10 cellular contexts compared by ENCODE assay signal in genomic region chr19:48876035-48876981, GRCh38. TPM values are rescaled to one million over a fixed set of nuclear protein-coding genes. Genes with fewer than 3 reads are reported as not detected.
A peak's percentile ranks its signal among the peaks of the same experiment; 100 is the strongest.
DNase-seq lines count a peak whose midpoint lies in the region; ATAC-seq, FAIRE-seq and TF ChIP-seq lines count a peak whose summit lies in the region.
"Not testable (repeated sequence)": the region's sequence is repeated elsewhere in the genome, so short reads cannot be mapped to it uniquely, and the experiment has no call there.
"Had no signal": no experiment of that assay in that cellular context is flagged by ENCODE, and none has a peak within 500 bp of the region (broad histone marks: within the 10 kb centered on the region; RNA-seq: fewer than 3 reads in every experiment).

No MANE protein-coding gene starts in this region.

- peak overlapping the region; percentile 91 for H3K4me2 ChIP-seq in mammary epithelial cell (ENCODE audit: insufficient read depth, low read depth, low read length)

- H3K9me3 Mint-ChIP-seq in activated CD8-positive, alpha-beta T cell treated with anti-CD3 and anti-CD28 coated beads, Interleukin-2, amount 10 ng/mL, durations not matched to agents 7 days and 5 days (ENCODE audit: insufficient read depth); naive thymus-derived CD8-positive, alpha-beta T cell: not testable (repeated sequence)
- peaks cover 28% of the 10 kb centered on the region for H3K9me3 Mint-ChIP-seq in glutamatergic neuron (ENCODE audit: unreplicated experiment)

- H3K4me3 ChIP-seq in AG04450 (ENCODE audit: low read depth, low read length) (peak overlapping the region; percentile 99), mammary epithelial cell (replicated peaks in 1 of 3; ENCODE audit: insufficient read depth in 1 of 3, low read depth in 2 of 3, low read length in 3 of 3) (peak overlapping the region in 2 of 3 experiments; percentile 45 to 67)

- dilution Hi-C loops in mammary epithelial cell (cut with HindIII; ENCODE audit: low sequenced_read_pairs), result not testable (repeated sequence)

- in situ Hi-C loops in mammary epithelial cell (cut with MboI; ENCODE audit: low sequenced_read_pairs in 2 of 2), result not testable (repeated sequence)

- TSS peak; percentile 27 for BruUV-seq in mammary epithelial cell (replicated peaks; lab: Mats Ljungman, UMichigan)

- intact Hi-C loops in mammary epithelial cell (cut with micrococcal nuclease), result not testable (repeated sequence)

- POLR2A ChIA-PET in AG04450 (lab: Yijun Ruan, JAX), result interaction anchor here (0.6 to 4.9 kb wide), 7 partner anchors 19 to 106 kb away, joined by 3 to 83 read pairs (median 6); partner anchors contain the start of genes FTL and NUCB1
- POLR2A ChIA-PET in activated CD8-positive, alpha-beta T cell treated with anti-CD3 and anti-CD28 coated beads, Interleukin-2, amount 10 ng/mL, durations not matched to agents 7 days and 5 days (lab: Charles Lee), result interaction anchor here (1.1 to 5.7 kb wide), 6 partner anchors 20 to 117 kb away, joined by 3 to 74 read pairs (median 14); partner anchors contain the start of genes FTL, GYS1, NUCB1 and RUVBL2
- POLR2A ChIA-PET in naive thymus-derived CD8-positive, alpha-beta T cell (lab: Charles Lee), result interaction anchor here (2.0 to 2.4 kb wide), 3 partner anchors 21 to 78 kb away, joined by 9 to 10 read pairs (median 9); partner anchors contain the start of genes BAX and NUCB1

- not testable (repeated sequence) for ATAC-seq in activated CD8-positive, alpha-beta T cell treated with anti-CD3 and anti-CD28 coated beads, Interleukin-2, amount 10 ng/mL, durations not matched to agents 7 days and 5 days; naive thymus-derived CD8-positive, alpha-beta T cell

- not testable (repeated sequence) for H3K27me3 Mint-ChIP-seq in activated CD8-positive, alpha-beta T cell treated with anti-CD3 and anti-CD28 coated beads, Interleukin-2, amount 10 ng/mL, durations not matched to agents 7 days and 5 days (ENCODE audit: low read depth); naive thymus-derived CD8-positive, alpha-beta T cell
- H3K27me3 Mint-ChIP-seq in glutamatergic neuron (ENCODE audit: unreplicated experiment), result peaks cover 12% of the 10 kb centered on the region

- H3K27ac ChIP-seq in AG04450 (ENCODE audit: low read depth, low read length) (peak overlapping the region; percentile 100), mammary epithelial cell (ENCODE audit: insufficient read depth, low read depth, low read length) (peak overlapping the region; percentile 99)

- H3K9me3 ChIP-seq in AG04450 (ENCODE audit: control insufficient read depth, insufficient read depth, low read length); mammary epithelial cell (replicated peaks; ENCODE audit: insufficient read depth, low read length): not testable (repeated sequence)

- peaks cover 16% of the 10 kb centered on the region for H3K36me3 ChIP-seq in mammary epithelial cell (ENCODE audit: insufficient read depth, low read length)

- FAIRE-seq in GM19239 (lab: Jason Lieb, UNC), result peak; percentile 80

- H3K4me1 Mint-ChIP-seq in activated CD8-positive, alpha-beta T cell treated with anti-CD3 and anti-CD28 coated beads, Interleukin-2, amount 10 ng/mL, durations not matched to agents 7 days and 5 days (ENCODE audit: low read depth), result peaks cover 54% of the 10 kb centered on the region
- peaks cover 19% of the 10 kb centered on the region for H3K4me1 Mint-ChIP-seq in glutamatergic neuron (ENCODE audit: low read depth, unreplicated experiment)
- H3K4me1 Mint-ChIP-seq in naive thymus-derived CD8-positive, alpha-beta T cell, result peaks cover 29 to 48% (median 43%) of the 10 kb centered on the region in 4 donors

- H3K27ac Mint-ChIP-seq in activated CD8-positive, alpha-beta T cell treated with anti-CD3 and anti-CD28 coated beads, Interleukin-2, amount 10 ng/mL, durations not matched to agents 7 days and 5 days, result peak overlapping the region; percentile 98
- peak overlapping the region; percentile 79 for H3K27ac Mint-ChIP-seq in glutamatergic neuron (ENCODE audit: unreplicated experiment)
- H3K27ac Mint-ChIP-seq in naive thymus-derived CD8-positive, alpha-beta T cell, result peak overlapping the region; percentile 7 to 100 (median 99)

- H2AFZ ChIP-seq in mammary epithelial cell (ENCODE audit: low read depth, low read length), result not testable (repeated sequence)

- CTCF ChIA-PET in AG04450 (lab: Charles Lee), result interaction anchor here (0.6 to 2.7 kb wide), 3 partner anchors 34 to 117 kb away, joined by 3 to 9 read pairs (median 3); partner anchors contain the start of genes GYS1 and RUVBL2
- CTCF ChIA-PET in activated CD8-positive, alpha-beta T cell treated with anti-CD3 and anti-CD28 coated beads, Interleukin-2, amount 10 ng/mL, durations not matched to agents 7 days and 5 days (lab: Charles Lee), result interaction anchor here (0.6 to 2.3 kb wide), 3 partner anchors 94 to 616 kb away, joined by 3 to 7 read pairs (median 6); partner anchors contain the start of genes GYS1 and RUVBL2
- CTCF ChIA-PET in mammary epithelial cell (lab: Charles Lee; ENCODE audit: low non-redundant PET), result not testable (repeated sequence)

- H3K9ac ChIP-seq in mammary epithelial cell (ENCODE audit: insufficient read depth, low read length), result peak overlapping the region; percentile 59

- H3K79me2 ChIP-seq in mammary epithelial cell (ENCODE audit: insufficient read depth, low read length), result peaks cover 46% of the 10 kb centered on the region

- not testable (repeated sequence) for DNase-seq in AG04450 (ENCODE audit: low read depth, low spot score); GM19239 (ENCODE audit: insufficient read length, low spot score); glutamatergic neuron
- DNase-seq in RPMI7951 (ENCODE audit: low read depth) (peak; percentile 64), mammary epithelial cell (peak; percentile 32)
- peak; percentile 48 for DNase-seq in activated CD8-positive, alpha-beta T cell treated with anti-CD3 and anti-CD28 coated beads, Interleukin-2, amount 10 ng/mL, durations not matched to agents 7 days and 5 days
- DNase-seq in naive thymus-derived CD8-positive, alpha-beta T cell, result peak in 4 of 10 donors; percentile 22 to 74 (median 50)
- DNase-seq in stimulated activated CD8-positive, alpha-beta memory T cell treated with anti-CD3 and anti-CD28 coated beads, Interleukin-4, amount 100 ng/mL, for 48 hours, result peak; percentile 65

- H3K27me3 ChIP-seq in AG04450 (ENCODE audit: control insufficient read depth, insufficient read depth, low read length); mammary epithelial cell (ENCODE audit: insufficient read depth, low read length): not testable (repeated sequence)

- peaks cover 22% of the 10 kb centered on the region for H3K4me1 ChIP-seq in mammary epithelial cell (ENCODE audit: insufficient read depth, low read length)

- peak overlapping the region; percentile 99 for H3K4me3 Mint-ChIP-seq in activated CD8-positive, alpha-beta T cell treated with anti-CD3 and anti-CD28 coated beads, Interleukin-2, amount 10 ng/mL, durations not matched to agents 7 days and 5 days
- peak overlapping the region; percentile 99 for H3K4me3 Mint-ChIP-seq in glutamatergic neuron (ENCODE audit: unreplicated experiment)
- H3K4me3 Mint-ChIP-seq in naive thymus-derived CD8-positive, alpha-beta T cell, result peak overlapping the region in 9 of 10 donors; percentile 8 to 100 (median 64)

- WGBS in mammary epithelial cell (ENCODE audit: low coverage, missing lambda C conversion rate), result 85% methylated on average over 27 of the region's 30 CpGs

- TF ChIP-seq CTCF in AG04450 (IDR thresholded peaks at IDR 0.05; ENCODE audit: low read depth, low read length); mammary epithelial cell (conservative IDR thresholded peaks at IDR 0.05 in 1 of 2, IDR thresholded peaks at IDR 0.05 in 1 of 2; ENCODE audit: extremely low read depth in 1 of 2, insufficient read depth in 1 of 2, low read depth in 1 of 2, low read length in 2 of 2); glutamatergic neuron (IDR thresholded peaks at IDR 0.05; ENCODE audit: partially characterized antibody, unreplicated experiment): not testable (repeated sequence)

- H3K36me3 Mint-ChIP-seq in activated CD8-positive, alpha-beta T cell treated with anti-CD3 and anti-CD28 coated beads, Interleukin-2, amount 10 ng/mL, durations not matched to agents 7 days and 5 days (ENCODE audit: low read depth), result peaks cover 54% of the 10 kb centered on the region
- H3K36me3 Mint-ChIP-seq in glutamatergic neuron (ENCODE audit: unreplicated experiment), result peaks cover 19% of the 10 kb centered on the region
- peaks cover 0 to 52% (median 7%) of the 10 kb centered on the region in 3 donors for H3K36me3 Mint-ChIP-seq in naive thymus-derived CD8-positive, alpha-beta T cell

- not testable (repeated sequence) for H4K20me1 ChIP-seq in mammary epithelial cell (ENCODE audit: insufficient read depth, low read length)

RNA-seq across cellular contexts. Expression of gene PPP1R15A, which starts 4.1 kb away (rescaled TPM):
- polyA plus RNA-seq in AG04450 (2011; rRNA removed) (36.5 and 37.2 TPM in 2 replicates), mammary epithelial cell (22.9 TPM)
- polyA minus RNA-seq in AG04450 (2011; rRNA and poly(A)+ RNA removed), result 20.5 and 22.8 TPM in 2 replicates
- 25.7 and 27.3 TPM in 2 replicates for total RNA-seq in RPMI7951 (2014; rRNA removed; shearing (Covaris generic))
- 100 to 1,000 TPM; 104 to 124 TPM for total RNA-seq in activated CD8-positive, alpha-beta T cell treated with anti-CD3 and anti-CD28 coated beads, Interleukin-2, amount 10 ng/mL, durations not matched to agents 7 days and 5 days
- total RNA-seq in mammary epithelial cell (100 to 1,000 TPM in 1 of 2 donors, 10 to 100 TPM in 1; 28.8 to 200 TPM), glutamatergic neuron (ENCODE audit: unreplicated experiment) (106 TPM)
- 25.8 TPM for polyA minus RNA-seq in mammary epithelial cell
- 10 to 100 TPM; 56.9 to 59.9 TPM for total RNA-seq in naive thymus-derived CD8-positive, alpha-beta T cell
- polyA plus RNA-seq in naive thymus-derived CD8-positive, alpha-beta T cell, result 10 to 100 TPM; 17.2 to 47.3 (median 43.1) TPM

RNA-seq across cellular contexts. Expression of gene PLEKHA4, which starts 7.9 kb away (rescaled TPM):
- polyA plus RNA-seq in AG04450 (2011; rRNA removed) (7.1 and 11.9 TPM in 2 replicates), mammary epithelial cell (4.9 TPM)
- polyA minus RNA-seq in AG04450 (2011; rRNA and poly(A)+ RNA removed), result 7.3 and 10.1 TPM in 2 replicates
- total RNA-seq in RPMI7951 (2014; rRNA removed; shearing (Covaris generic)), result 1.8 and 4.4 TPM in 2 replicates
- total RNA-seq in activated CD8-positive, alpha-beta T cell treated with anti-CD3 and anti-CD28 coated beads, Interleukin-2, amount 10 ng/mL, durations not matched to agents 7 days and 5 days, result 1 to 10 TPM; 4.4 to 4.6 TPM
- total RNA-seq in mammary epithelial cell (10 to 100 TPM; 10.0 to 12.7 TPM), glutamatergic neuron (ENCODE audit: unreplicated experiment) (9.4 TPM)
- polyA minus RNA-seq in mammary epithelial cell, result 7.6 TPM
- 1 to 10 TPM; 4.1 to 6.6 TPM for total RNA-seq in naive thymus-derived CD8-positive, alpha-beta T cell
- 1 to 10 TPM; 7.4 to 8.5 (median 8.1) TPM for polyA plus RNA-seq in naive thymus-derived CD8-positive, alpha-beta T cell

RNA-seq across cellular contexts. Expression of gene TULP2, which starts 22.2 kb away (rescaled TPM):
- polyA plus RNA-seq in AG04450 (2011; rRNA removed), result 0.20 and 0.25 TPM in 2 replicates
- polyA minus RNA-seq in AG04450 (2011; rRNA and poly(A)+ RNA removed), result 0.18 and 0.26 TPM in 2 replicates
- total RNA-seq in RPMI7951 (2014; rRNA removed; shearing (Covaris generic)), result not detected in 2 replicates
- total RNA-seq in activated CD8-positive, alpha-beta T cell treated with anti-CD3 and anti-CD28 coated beads, Interleukin-2, amount 10 ng/mL, durations not matched to agents 7 days and 5 days, result not detected
- total RNA-seq in mammary epithelial cell, result under 1 TPM in 1 of 2 donors, not detected in 1; 0.17 TPM
- not detected for polyA plus RNA-seq in mammary epithelial cell
- not detected for polyA minus RNA-seq in mammary epithelial cell
- not detected for total RNA-seq in glutamatergic neuron (ENCODE audit: unreplicated experiment)
- total RNA-seq in naive thymus-derived CD8-positive, alpha-beta T cell, result not detected
- under 1 TPM in 1 of 3 donors, not detected in 2; 0.08 TPM for polyA plus RNA-seq in naive thymus-derived CD8-positive, alpha-beta T cell
- total RNA-seq: Right ventricle myocardium inferior, temporal lobe had no signal

RNA-seq across cellular contexts. Expression of gene NUCB1, which starts 23.8 kb away (rescaled TPM):
- polyA plus RNA-seq in AG04450 (2011; rRNA removed), result 123 and 130 TPM in 2 replicates
- polyA minus RNA-seq in AG04450 (2011; rRNA and poly(A)+ RNA removed), result 40.7 and 56.0 TPM in 2 replicates
- total RNA-seq in RPMI7951 (2014; rRNA removed; shearing (Covaris generic)), result 203 and 249 TPM in 2 replicates
- total RNA-seq in activated CD8-positive, alpha-beta T cell treated with anti-CD3 and anti-CD28 coated beads, Interleukin-2, amount 10 ng/mL, durations not matched to agents 7 days and 5 days, result 100 to 1,000 TPM; 229 to 236 TPM
- 100 to 1,000 TPM; 132 to 133 TPM for total RNA-seq in mammary epithelial cell
- polyA plus RNA-seq in mammary epithelial cell, result 73.7 TPM
- polyA minus RNA-seq in mammary epithelial cell, result 61.7 TPM
- 115 TPM for total RNA-seq in glutamatergic neuron (ENCODE audit: unreplicated experiment)
- 100 to 1,000 TPM; 106 to 113 TPM for total RNA-seq in naive thymus-derived CD8-positive, alpha-beta T cell
- 100 to 1,000 TPM in 1 of 3 donors, 10 to 100 TPM in 2; 48.6 to 119 (median 82.5) TPM for polyA plus RNA-seq in naive thymus-derived CD8-positive, alpha-beta T cell

RNA-seq across cellular contexts. Expression of gene HSD17B14, which starts 40.0 kb away (rescaled TPM):
- 2.3 and 3.6 TPM in 2 replicates for polyA plus RNA-seq in AG04450 (2011; rRNA removed)
- 1.1 and 1.7 TPM in 2 replicates for polyA minus RNA-seq in AG04450 (2011; rRNA and poly(A)+ RNA removed)
- total RNA-seq in RPMI7951 (2014; rRNA removed; shearing (Covaris generic)), result 0.84 and 3.0 TPM in 2 replicates
- 1 to 10 TPM in 1 of 2 experiments, under 1 TPM in 1; 0.89 to 1.1 TPM for total RNA-seq in activated CD8-positive, alpha-beta T cell treated with anti-CD3 and anti-CD28 coated beads, Interleukin-2, amount 10 ng/mL, durations not matched to agents 7 days and 5 days
- total RNA-seq in mammary epithelial cell, result 1 to 10 TPM in 1 of 2 donors, not detected in 1; 3.0 TPM
- polyA plus RNA-seq in mammary epithelial cell, result 0.29 TPM
- polyA minus RNA-seq in mammary epithelial cell, result not detected
- total RNA-seq in glutamatergic neuron (ENCODE audit: unreplicated experiment), result 1.0 TPM
- 1 to 10 TPM in 1 of 2 experiments, under 1 TPM in 1; 0.62 to 1.1 TPM for total RNA-seq in naive thymus-derived CD8-positive, alpha-beta T cell
- polyA plus RNA-seq in naive thymus-derived CD8-positive, alpha-beta T cell, result 1 to 10 TPM in 1 of 3 donors, under 1 TPM in 1, not detected in 1; 0.83 to 1.7 TPM
